In genomic region chr1:34755961-34756360, GRCh38 we compare ENCODE assay signal across 28 cellular contexts. TPM values are rescaled to one million over a fixed set of nuclear protein-coding genes. Genes with fewer than 3 reads are reported as not detected.
DNase-seq lines count a peak whose midpoint lies in the region; ATAC-seq, FAIRE-seq and TF ChIP-seq lines count a peak whose summit lies in the region.
"Had no signal": no experiment of that assay in that cellular context is flagged by ENCODE, and none has a peak within 500 bp of the region (broad histone marks: within the 10 kb centered on the region; RNA-seq: fewer than 3 reads in every experiment).

No MANE protein-coding gene starts in this region.

- DNase-seq in PC-9 (no peak), epithelial cell of esophagus (ENCODE audit: low read depth) (peak; percentile 41), kidney (peak; percentile 26), urothelium cell line (ENCODE audit: low spot score) (no peak), NCI-H1092 treated with DMSO at 0.1 percent for 48 hours (lab: John Stamatoyannopoulos, UW) (no peak), erythroblast (lab: John Stamatoyannopoulos, UW) (no peak), Right ventricle myocardium inferior (ENCODE audit: missing footprints) (no peak)
- DNase-seq: CD4-positive, CD25-positive, alpha-beta regulatory T cell; DMS153; Kasumi-1; MV-4-11; NCI-H1105 treated with DMSO at 0.1 percent for 48 hours; NCI-H146; NCI-H1930; NCI-H2107; NCI-H446; NCI-H524 treated with DMSO at 0.1 percent for 48 hours; NCI-H774; SHP77 treated with DMSO at 0.1 percent for 48 hours had no signal

- ATAC-seq in Right ventricle myocardium inferior = no peak
- ATAC-seq: K562 had no signal

- FAIRE-seq in kidney (lab: Jason Lieb, UNC) (no peak), urothelium cell line (lab: Jason Lieb, UNC) (peak; percentile 17)
- FAIRE-seq: A204.1, GM18507, H54, HTR-8/SVneo, K562 had no signal

- H3F3A ChIP-seq in PC-9 (ENCODE audit: insufficient read depth, low read depth) = peaks cover 11% of the 10 kb centered on the region; the same call in 1 of the 2 replicates

- TSS peak; percentile 22 for BruUV-seq in PC-9 (replicated peaks; lab: Mats Ljungman, UMichigan)

- no peaks in the 10 kb centered on the region for H3K9me2 ChIP-seq in PC-9 (ENCODE audit: insufficient read depth)

- no peak for TF ChIP-seq CTCF in PC-9 (conservative IDR thresholded peaks at IDR 0.05)
- no peak for TF ChIP-seq CTCF in epithelial cell of esophagus (IDR thresholded peaks at IDR 0.05; ENCODE audit: insufficient read depth, low read depth, low read length, missing control alignments)
- no peak for TF ChIP-seq CTCF in kidney (IDR thresholded peaks at IDR 0.05; ENCODE audit: borderline replicate concordance, extremely low read depth, insufficient read depth)

- H3K4me2 ChIP-seq in PC-9 = peak overlapping the region; percentile 84
- H3K4me2 ChIP-seq: BLaER1 had no signal

- H3K27me3 ChIP-seq in PC-9 (ENCODE audit: insufficient read depth, low read depth) = no peaks in the 10 kb centered on the region
- H3K27me3 ChIP-seq: BLaER1 had no signal

- CTCF ChIA-PET in PC-9 (lab: Charles Lee) = interaction anchor here (1.2 to 1.3 kb wide), 2 partner anchors 25 to 26 kb away, joined by 3 to 9 read pairs; partner anchors contain the start of gene GJB3

- H3K4me3 ChIP-seq in PC-9 = peak overlapping the region; percentile 52; the same call in 1 of the 2 replicates
- peak overlapping the region; percentile 54 for H3K4me3 ChIP-seq in epithelial cell of esophagus (ENCODE audit: low read length)
- H3K4me3 ChIP-seq in kidney (ENCODE audit: low read length in 2 of 2) = no peak overlapping the region
- H3K4me3 ChIP-seq: BLaER1, K562 had no signal

- no peak overlapping the region for H3K9ac ChIP-seq in kidney (ENCODE audit: low read length in 2 of 2)
- H3K9ac ChIP-seq: BLaER1 had no signal

- H3K9me3 ChIP-seq in PC-9 (ENCODE audit: insufficient read depth, low read depth) = no peaks in the 10 kb centered on the region; the same call in 1 of the 2 replicates
- no peaks in the 10 kb centered on the region for H3K9me3 ChIP-seq in kidney (ENCODE audit: control insufficient read depth in 1 of 2, low read length in 2 of 2)
- H3K9me3 ChIP-seq: BLaER1 had no signal

- no peak overlapping the region for H2AFZ ChIP-seq in PC-9

- peak overlapping the region; percentile 81 for H3K27ac ChIP-seq in PC-9
- H3K27ac ChIP-seq in kidney (ENCODE audit: low read depth in 2 of 2, low read length in 2 of 2) = no peak overlapping the region
- H3K27ac ChIP-seq: BLaER1 had no signal

- TF ChIP-seq POLR2A in erythroblast (IDR thresholded peaks at IDR 0.05; ENCODE audit: low read length) = no peak

- peaks cover 13% of the 10 kb centered on the region; the same call in 1 of the 2 replicates for H3K79me2 ChIP-seq in PC-9 (ENCODE audit: low read depth)

- POLR2A ChIA-PET in PC-9 (lab: Charles Lee; ENCODE audit: unreplicated experiment) = interaction anchor here (1.8 kb wide), 1 partner anchor 26 kb away, joined by 27 read pairs; the partner anchor contains the start of gene GJB3

- H4K20me1 ChIP-seq in PC-9 (ENCODE audit: insufficient read depth) = no peaks in the 10 kb centered on the region
- H4K20me1 ChIP-seq: BLaER1 had no signal

- H3K36me3 ChIP-seq in PC-9 (ENCODE audit: low read depth) (no peaks in the 10 kb centered on the region), kidney (ENCODE audit: control insufficient read depth in 1 of 2, insufficient read depth in 2 of 2, low read length in 2 of 2) (no peaks in the 10 kb centered on the region)
- H3K36me3 ChIP-seq: BLaER1 had no signal

- intact Hi-C loops in PC-9 (cut with micrococcal nuclease; ENCODE audit: unreplicated experiment) (loop anchor here (1.0 kb wide), 1 partner anchor 95 kb away; no protein-coding TSS in a partner anchor), kidney (cut with DNase I) (no loop called here), Right ventricle myocardium inferior (cut with DNase I) (no loop called here)

- H3K4me1 ChIP-seq in PC-9 (replicated peaks; ENCODE audit: insufficient read depth) (peaks cover 48% of the 10 kb centered on the region), kidney (ENCODE audit: control insufficient read depth in 1 of 2, insufficient read depth in 1 of 2, low read depth in 1 of 2, low read length in 2 of 2) (no peaks in the 10 kb centered on the region)
- H3K4me1 ChIP-seq: BLaER1 had no signal

RNA-seq across cellular contexts. Expression of gene GJB5, which starts 1.1 kb away (rescaled TPM):
- total RNA-seq in PC-9 (2021) (18.1 and 20.0 TPM in 2 replicates), kidney (not detected), Right ventricle myocardium inferior (not detected)
- polyA plus RNA-seq in kidney (ENCODE audit: insufficient read depth, low read depth, low replicate concordance) = not detected
- total RNA-seq: CD4-positive, CD25-positive, alpha-beta regulatory T cell; K562; M059J; RPMI7951 had no signal
- polyA plus RNA-seq: AG04450 had no signal

RNA-seq across cellular contexts. Expression of gene GJB4, which starts 3.6 kb away (rescaled TPM):
- total RNA-seq in PC-9 (2021) (5.4 and 5.8 TPM in 2 replicates), kidney (0.50 TPM), Right ventricle myocardium inferior (not detected)
- not detected for polyA plus RNA-seq in kidney (ENCODE audit: insufficient read depth, low read depth, low replicate concordance)
- total RNA-seq: CD4-positive, CD25-positive, alpha-beta regulatory T cell; K562; M059J; RPMI7951 had no signal
- polyA plus RNA-seq: AG04450; CD4-positive, CD25-positive, alpha-beta regulatory T cell had no signal

RNA-seq across cellular contexts. Expression of gene GJB3, which starts 25.1 kb away (rescaled TPM):
- total RNA-seq in PC-9 (2021) (58.6 and 63.0 TPM in 2 replicates), kidney (8.8 TPM), Right ventricle myocardium inferior (not detected)
- polyA plus RNA-seq in kidney (ENCODE audit: insufficient read depth, low read depth, low replicate concordance) = not detected
- total RNA-seq: CD4-positive, CD25-positive, alpha-beta regulatory T cell; K562; RPMI7951 had no signal
- polyA plus RNA-seq: AG04450; CD4-positive, CD25-positive, alpha-beta regulatory T cell; K562 had no signal

RNA-seq across cellular contexts. Expression of gene GJA4, which starts 36.8 kb away (rescaled TPM):
- total RNA-seq in PC-9 (2021) (not detected in 2 replicates), kidney (15.6 TPM), Right ventricle myocardium inferior (23.0 TPM)
- polyA plus RNA-seq in kidney (ENCODE audit: insufficient read depth, low read depth, low replicate concordance) = 31.9 TPM
- total RNA-seq: CD4-positive, CD25-positive, alpha-beta regulatory T cell; M059J; RPMI7951 had no signal
- polyA plus RNA-seq: AG04450; CD4-positive, CD25-positive, alpha-beta regulatory T cell had no signal

Comparison
In these comparisons a context has a peak if more than half of its experiments do, and no peak if none do; other contexts are left out.
1. DNase-seq: peak in epithelial cell of esophagus (single experiment) and kidney (single experiment); none in PC-9 (0 of 2), urothelium cell line (single experiment), NCI-H1092 treated with DMSO at 0.1 percent for 48 hours (single experiment), erythroblast (0 of 2) and Right ventricle myocardium inferior (single experiment).
2. H3K4me3 ChIP-seq: peak in PC-9 (single experiment) and epithelial cell of esophagus (single experiment); none in kidney (0 of 2).
3. RNA of gene GJB5, which starts 1.1 kb away (total RNA-seq): 18.1 to 20.0 TPM in PC-9; not detected in kidney (single experiment) and not detected in Right ventricle myocardium inferior (single experiment); every median in the first group is over 10 times any median in the second.